Comparison of ENCODE assay signal across 3 cellular contexts in genomic region chr11:33428435-33428834, GRCh38. TPM values are rescaled to one million over a fixed set of nuclear protein-coding genes. Genes with fewer than 3 reads are reported as not detected.
"Had no signal": no experiment of that assay in that cellular context is flagged by ENCODE, and none has a peak within 500 bp of the region (broad histone marks: within the 10 kb centered on the region; RNA-seq: fewer than 3 reads in every experiment).

No MANE protein-coding gene starts in this region.

RNA-seq across cellular contexts. Expression of gene KIAA1549L, which starts 52.5 kb away (rescaled TPM):
- total RNA-seq: naive thymus-derived CD8-positive, alpha-beta T cell; natural killer cell; natural killer cell treated with Interleukin-12 subunit alpha and Interleukin-12 subunit beta and Interleukin-15 and Interleukin-18, amount 100 ng/mL, for 72 hours had no signal
